Comparison of ENCODE assay signal across 13 cellular contexts in genomic region chr19:821228-821975, GRCh38. TPM values are rescaled to one million over a fixed set of nuclear protein-coding genes. Genes with fewer than 3 reads are reported as not detected.
DNase-seq lines count a peak whose midpoint lies in the region; ATAC-seq, FAIRE-seq and TF ChIP-seq lines count a peak whose summit lies in the region.
"Had no signal": no experiment of that assay in that cellular context is flagged by ENCODE, and none has a peak within 500 bp of the region (broad histone marks: within the 10 kb centered on the region; RNA-seq: fewer than 3 reads in every experiment).

Gene PLPPR3 (minus strand): TSS chr19:821955. CDS start chr19:821559, 396 bp downstream.

- H3K27ac ChIP-seq in SK-N-SH (ENCODE audit: low read depth in 2 of 2, low read length in 1 of 2) (no peak within 1 kb of the TSS; a peak in 1 of 4 replicates), right cardiac atrium (ENCODE audit: low read length) (no peak within 1 kb of the TSS), tibial artery (no peak within 1 kb of the TSS)

- peak within 1 kb of the TSS; percentile 67; the same call in 1 of the 2 replicates for H3K4me2 ChIP-seq in SK-N-SH

- POLR2A ChIA-PET in SK-N-SH (lab: Yijun Ruan, JAX): no interaction called here

- H3F3A ChIP-seq in SK-N-SH (replicated peaks; ENCODE audit: insufficient read depth): peaks cover 3% of the 10 kb centered on the region

- peaks cover 2% of the 10 kb centered on the region for H3K9me3 Mint-ChIP-seq in progenitor cell of endocrine pancreas (ENCODE audit: low read depth)

- peaks cover 4% of the 10 kb centered on the region for H3K36me3 Mint-ChIP-seq in progenitor cell of endocrine pancreas (ENCODE audit: insufficient read depth)

- H3K4me1 Mint-ChIP-seq in progenitor cell of endocrine pancreas (ENCODE audit: low read depth): peaks cover 2% of the 10 kb centered on the region

- 20% methylated on average over 10 of the region's 82 CpGs for WGBS in SK-N-SH (ENCODE audit: low lambda C conversion rate)
- WGBS in right cardiac atrium: under 1% methylated on average over 82 of the region's 82 CpGs

- H3K4me3 Mint-ChIP-seq in progenitor cell of endocrine pancreas (ENCODE audit: low read depth): peak within 1 kb of the TSS; percentile 74

- DNase-seq in D721Med (ENCODE audit: insufficient read length, low spot score) (peak; percentile 52), SK-N-SH (peak; percentile 79), right cardiac atrium (peak in 1 of 3 donors; percentile 51), progenitor cell of endocrine pancreas (ENCODE audit: low spot score, unreplicated experiment) (peak; percentile 45), NCI-H1694 (lab: John Stamatoyannopoulos, UW) (no peak), HK-2 (ENCODE audit: unreplicated experiment) (no peak), mucosa of descending colon (no peak), tibial artery (no peak)
- DNase-seq: activated gamma-delta T cell treated with Interleukin-2 at 50 U/mL for 16 hours, foreskin melanocyte, NCI-H187, T1000 had no signal

- CTCF ChIA-PET in SK-N-SH (lab: Yijun Ruan, JAX): no interaction called here

- TF ChIP-seq EP300 in SK-N-SH (IDR thresholded peaks at IDR 0.05; ENCODE audit: borderline replicate concordance in 1 of 2, low read depth in 1 of 2, low read length in 1 of 2): no peak

- H3K27ac Mint-ChIP-seq in progenitor cell of endocrine pancreas: no peak within 1 kb of the TSS

- no peaks in the 10 kb centered on the region for H3K27me3 ChIP-seq in SK-N-SH (ENCODE audit: insufficient read depth)
- no peaks in the 10 kb centered on the region for H3K27me3 ChIP-seq in right cardiac atrium (ENCODE audit: control insufficient read depth, insufficient read depth)
- peaks cover 16 to 52% of the 10 kb centered on the region in 2 donors for H3K27me3 ChIP-seq in tibial artery

- H3K36me3 ChIP-seq in SK-N-SH (replicated peaks in 1 of 2; ENCODE audit: control insufficient read depth in 1 of 2, insufficient read depth in 2 of 2, low read length in 1 of 2) (no peaks in the 10 kb centered on the region), mucosa of descending colon (ENCODE audit: low read depth) (no peaks in the 10 kb centered on the region), tibial artery (no peaks in the 10 kb centered on the region)

- peak; percentile 16 to 42 for ATAC-seq in right cardiac atrium
- ATAC-seq in mucosa of descending colon: no peak
- ATAC-seq: sciatic nerve had no signal

- H3K4me3 ChIP-seq in SK-N-SH (ENCODE audit: low read depth in 2 of 2, low read length in 1 of 2) (peak within 1 kb of the TSS; percentile 41 to 45), right cardiac atrium (ENCODE audit: low read length) (peak within 1 kb of the TSS; percentile 46), mucosa of descending colon (no peak within 1 kb of the TSS), tibial artery (peak within 1 kb of the TSS in 1 of 2 donors; percentile 9)

- H2AFZ ChIP-seq in SK-N-SH (ENCODE audit: low read depth): no peak within 1 kb of the TSS

- no peaks in the 10 kb centered on the region for H3K79me2 ChIP-seq in SK-N-SH (ENCODE audit: insufficient read depth)

- H4K20me1 ChIP-seq in SK-N-SH (ENCODE audit: insufficient read depth): no peaks in the 10 kb centered on the region

- no peak for FAIRE-seq in D721Med (lab: Jason Lieb, UNC)

- H3K9ac ChIP-seq in SK-N-SH: no peak within 1 kb of the TSS

- H3K9me3 ChIP-seq in SK-N-SH (no peaks in the 10 kb centered on the region), right cardiac atrium (ENCODE audit: control insufficient read depth, low read length) (no peaks in the 10 kb centered on the region), mucosa of descending colon (no peaks in the 10 kb centered on the region), tibial artery (no peaks in the 10 kb centered on the region)

- intact Hi-C loops in right cardiac atrium (cut with DNase I): no loop called here
- intact Hi-C loops in mucosa of descending colon (cut with DNase I, micrococcal nuclease): no loop called here
- intact Hi-C loops in tibial artery (cut with DNase I; ENCODE audit: low total_unique reads): no loop called here

- no peaks in the 10 kb centered on the region for H3K9me2 ChIP-seq in SK-N-SH

- H3K4me1 ChIP-seq in SK-N-SH (ENCODE audit: control insufficient read depth in 1 of 2, insufficient read depth in 2 of 2, low read depth in 1 of 2, low read length in 1 of 2): no peaks in the 10 kb centered on the region; a peak in 1 of 4 replicates
- no peaks in the 10 kb centered on the region for H3K4me1 ChIP-seq in right cardiac atrium (ENCODE audit: control insufficient read depth, insufficient read depth, low read length)
- H3K4me1 ChIP-seq in mucosa of descending colon (ENCODE audit: low read depth): peaks cover 6% of the 10 kb centered on the region
- peaks cover 0 to 15% (median 14%) of the 10 kb centered on the region in 4 donors for H3K4me1 ChIP-seq in tibial artery

- no peaks in the 10 kb centered on the region for H3K27me3 Mint-ChIP-seq in progenitor cell of endocrine pancreas

- no peak for TF ChIP-seq RAD21 in SK-N-SH (IDR thresholded peaks at IDR 0.05; ENCODE audit: low read length)

- TF ChIP-seq CTCF in D721Med (IDR thresholded peaks at IDR 0.05; ENCODE audit: insufficient read depth, missing control alignments): no peak
- no peak for TF ChIP-seq CTCF in SK-N-SH (IDR thresholded peaks at IDR 0.05)
- TF ChIP-seq CTCF in progenitor cell of endocrine pancreas (IDR thresholded peaks at IDR 0.05; ENCODE audit: unreplicated experiment): no peak
- no peak for TF ChIP-seq CTCF in mucosa of descending colon (IDR thresholded peaks at IDR 0.05)
- no peak for TF ChIP-seq CTCF in tibial artery (IDR thresholded peaks at IDR 0.05)

TF ChIP-seq in SK-N-SH, 30 proteins besides CTCF, POLR2A, EP300 and RAD21 (continues in another document):
- TF ChIP-seq SIN3A (IDR thresholded peaks at IDR 0.05; ENCODE audit: borderline replicate concordance, low read depth, low read length) (no peak), JUND (IDR thresholded peaks at IDR 0.05) (no peak), GABPA (IDR thresholded peaks at IDR 0.05; ENCODE audit: low read depth) (no peak), RFX5 (IDR thresholded peaks at IDR 0.05; ENCODE audit: low read length) (no peak), TEAD4 (IDR thresholded peaks at IDR 0.05; ENCODE audit: borderline replicate concordance, insufficient read depth) (no peak), TCF12 (IDR thresholded peaks at IDR 0.05) (no peak), SMC3 (IDR thresholded peaks at IDR 0.05; ENCODE audit: low read depth, low read length) (no peak), REST (IDR thresholded peaks at IDR 0.05; ENCODE audit: low read depth, low read length) (no peak), NFIC (IDR thresholded peaks at IDR 0.05; ENCODE audit: borderline replicate concordance) (no peak), MXI1 (IDR thresholded peaks at IDR 0.05; ENCODE audit: low read depth, low read length) (no peak), MEF2A (IDR thresholded peaks at IDR 0.05; ENCODE audit: borderline replicate concordance, low read depth) (no peak)
- TF ChIP-seq, protein P1, sequence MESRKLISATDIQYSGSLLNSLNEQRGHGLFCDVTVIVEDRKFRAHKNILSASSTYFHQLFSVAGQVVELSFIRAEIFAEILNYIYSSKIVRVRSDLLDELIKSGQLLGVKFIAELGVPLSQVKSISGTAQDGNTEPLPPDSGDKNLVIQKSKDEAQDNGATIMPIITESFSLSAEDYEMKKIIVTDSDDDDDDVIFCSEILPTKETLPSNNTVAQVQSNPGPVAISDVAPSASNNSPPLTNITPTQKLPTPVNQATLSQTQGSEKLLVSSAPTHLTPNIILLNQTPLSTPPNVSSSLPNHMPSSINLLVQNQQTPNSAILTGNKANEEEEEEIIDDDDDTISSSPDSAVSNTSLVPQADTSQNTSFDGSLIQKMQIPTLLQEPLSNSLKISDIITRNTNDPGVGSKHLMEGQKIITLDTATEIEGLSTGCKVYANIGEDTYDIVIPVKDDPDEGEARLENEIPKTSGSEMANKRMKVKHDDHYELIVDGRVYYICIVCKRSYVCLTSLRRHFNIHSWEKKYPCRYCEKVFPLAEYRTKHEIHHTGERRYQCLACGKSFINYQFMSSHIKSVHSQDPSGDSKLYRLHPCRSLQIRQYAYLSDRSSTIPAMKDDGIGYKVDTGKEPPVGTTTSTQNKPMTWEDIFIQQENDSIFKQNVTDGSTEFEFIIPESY (IDR thresholded peaks at IDR 0.05; ENCODE audit: borderline replicate concordance, low read depth): no peak
- TF ChIP-seq, protein P2, sequence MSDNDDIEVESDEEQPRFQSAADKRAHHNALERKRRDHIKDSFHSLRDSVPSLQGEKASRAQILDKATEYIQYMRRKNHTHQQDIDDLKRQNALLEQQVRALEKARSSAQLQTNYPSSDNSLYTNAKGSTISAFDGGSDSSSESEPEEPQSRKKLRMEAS (IDR thresholded peaks at IDR 0.05; ENCODE audit: low read depth): no peak

RNA-seq across cellular contexts. Expression of gene PLPPR3, which starts in this region (rescaled TPM):
- polyA plus RNA-seq in SK-N-SH (2012; rRNA removed) (1.5 and 1.6 TPM in 2 replicates), right cardiac atrium (0.05 TPM)
- polyA plus RNA-seq in SK-N-SH (2012; cell fraction: cytosol; rRNA removed): 0.59 and 1.2 TPM in 2 replicates
- 1.8 and 2.1 TPM in 2 replicates for polyA plus RNA-seq in SK-N-SH (2012; cell fraction: nucleus; rRNA removed)
- total RNA-seq in right cardiac atrium (not detected), progenitor cell of endocrine pancreas (128 and 129 TPM in 2 replicates), mucosa of descending colon (under 1 TPM in 1 of 3 donors, not detected in 2; 0.19 TPM)
- total RNA-seq: sciatic nerve had no signal

Comparison
In these comparisons a context has a peak if more than half of its experiments do, and no peak if none do; other contexts are left out.
1. RNA of gene PLPPR3 (total RNA-seq): 128 to 129 TPM in progenitor cell of endocrine pancreas; 0.19 TPM in mucosa of descending colon and not detected in right cardiac atrium; every median in the first group is over 100 times any median in the second.
2. Peak in ATAC-seq and H3K4me3 ChIP-seq in right cardiac atrium; RNA of the gene not detected or under 1 TPM.
3. DNase-seq: peak in D721Med (single experiment), SK-N-SH (single experiment) and progenitor cell of endocrine pancreas (single experiment); none in NCI-H1694 (single experiment), HK-2 (single experiment), mucosa of descending colon (0 of 3) and tibial artery (0 of 2).